In the genomic region with DNA sequence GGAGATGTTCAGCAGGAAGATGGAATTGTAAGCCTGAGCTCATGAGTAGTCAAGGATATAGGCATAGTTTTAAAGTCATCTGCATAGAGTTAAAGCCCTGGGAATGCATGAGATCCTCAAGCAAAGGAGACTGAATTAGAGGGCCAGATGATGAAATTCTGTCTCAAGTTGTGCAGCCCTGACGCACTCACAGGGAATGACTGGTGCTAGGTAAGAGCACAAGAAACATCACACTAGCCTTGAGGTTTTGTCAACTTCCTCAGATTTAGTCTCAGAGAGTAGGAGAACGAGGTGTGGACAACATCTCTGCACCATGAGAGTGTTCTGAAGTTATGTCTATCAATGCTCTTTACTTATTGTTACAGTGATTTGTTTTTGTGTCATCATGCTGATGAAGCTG, we compare ENCODE assay signal across 15 cellular contexts. TPM values are rescaled to one million over a fixed set of nuclear protein-coding genes. Genes with fewer than 3 reads are reported as not detected.
"Had no signal": no experiment of that assay in that cellular context is flagged by ENCODE, and none has a peak within 500 bp of the region (broad histone marks: within the 10 kb centered on the region; RNA-seq: fewer than 3 reads in every experiment).

No MANE protein-coding gene starts in this region.

- H3K27me3 ChIP-seq: ascending aorta had no signal

- DNase-seq: activated CD4-positive, alpha-beta T cell treated with anti-CD3 and anti-CD28 coated beads, Interleukin-2, amount 10 ng/mL, durations not matched to agents 7 days and 5 days; activated CD8-positive, alpha-beta memory T cell treated with anti-CD3 and anti-CD28 coated beads, Interleukin-2, amount 50 U/mL, for 4 hours; activated effector memory CD4-positive, alpha-beta T cell treated with Interleukin-2 at 50 U/mL for 16 hours; activated naive CD4-positive, alpha-beta T cell treated with anti-CD3 and anti-CD28 coated beads, Interleukin-2, amount 10 ng/mL, durations not matched to agents 7 days and 5 days; activated naive CD8-positive, alpha-beta T cell treated with anti-CD3 and anti-CD28 coated beads, Interleukin-2, amount 50 U/mL, for 24 hours; activated T-cell treated with anti-CD3 and anti-CD28 coated beads, Interleukin-2, amount 50 U/mL, for 48 hours; effector CD8-positive, alpha-beta T cell; hypothalamus; left ventricle myocardium inferior; stimulated activated CD4-positive, alpha-beta T cell treated with anti-CD3 and anti-CD28 coated beads, Interleukin-2, amount 100 ng/mL, for 24 hours; stimulated activated naive CD8-positive, alpha-beta T cell treated with anti-CD3 and anti-CD28 coated beads, Interleukin-15, Interleukin-2, amounts not matched to agents 100 U/mL and 50 U/mL, for 24 hours; substantia nigra; T-helper 1 cell had no signal

- ATAC-seq: activated CD4-positive, CD25-positive, alpha-beta regulatory T cell treated with anti-CD3 and anti-CD28 coated beads, Interleukin-2, amount 50 U/mL, for 24 hours; activated naive CD8-positive, alpha-beta T cell treated with anti-CD3 and anti-CD28 coated beads, Interleukin-2, amount 50 U/mL, for 24 hours; stimulated activated naive CD8-positive, alpha-beta T cell treated with anti-CD3 and anti-CD28 coated beads, Interleukin-15, Interleukin-2, amounts not matched to agents 100 U/mL and 50 U/mL, for 24 hours had no signal

- H3K4me3 ChIP-seq: ascending aorta, left ventricle myocardium inferior had no signal

- H3K36me3 ChIP-seq: ascending aorta, left ventricle myocardium inferior had no signal

- H3K27ac ChIP-seq: ascending aorta, left ventricle myocardium inferior had no signal

- H3K9me3 ChIP-seq: ascending aorta, left ventricle myocardium inferior had no signal

RNA-seq across cellular contexts. Expression of a gene that starts 5.8 kb away (rescaled TPM):
- total RNA-seq: ascending aorta had no signal
